ENCODE assay signal across 8 cellular contexts in the genomic region with DNA sequence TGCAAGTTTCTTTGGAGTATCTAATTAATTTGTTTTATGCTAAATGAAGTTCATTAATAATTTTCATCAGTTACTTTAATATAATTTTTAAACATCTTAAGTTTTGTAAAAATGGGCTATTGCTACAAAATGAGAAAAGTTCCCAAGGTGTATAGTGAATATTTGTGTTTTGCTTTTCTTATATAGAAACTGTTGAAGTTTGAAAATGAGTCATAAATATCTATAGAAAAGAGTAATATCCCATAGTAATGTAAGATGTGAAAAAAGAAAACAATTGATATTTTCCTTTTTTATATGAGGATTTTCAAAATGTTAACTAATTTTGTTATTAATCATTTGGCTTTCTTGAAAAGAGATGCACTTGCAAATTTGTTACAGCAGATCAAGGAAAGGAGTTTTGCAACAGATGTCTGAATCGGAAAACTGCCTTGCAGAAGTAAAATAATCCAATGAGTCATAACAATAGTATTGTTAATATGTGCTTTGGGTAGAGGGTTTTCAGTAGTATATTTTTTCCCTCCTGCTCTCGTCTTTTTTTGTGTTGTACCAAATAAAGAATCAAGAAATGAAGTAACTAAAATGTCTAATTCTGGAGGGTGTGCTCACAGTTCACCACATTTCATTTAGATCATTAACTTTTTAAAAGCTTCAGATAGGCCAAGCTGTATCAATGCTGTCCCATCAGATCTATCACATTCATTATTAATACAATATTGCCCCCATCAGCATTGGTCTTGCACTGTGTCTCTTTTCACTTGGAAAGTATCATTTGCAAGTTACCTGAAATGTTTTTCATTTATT. TPM values are rescaled to one million over a fixed set of nuclear protein-coding genes. Genes with fewer than 3 reads are reported as not detected.
DNase-seq lines count a peak whose midpoint lies in the region; ATAC-seq, FAIRE-seq and TF ChIP-seq lines count a peak whose summit lies in the region.

No MANE protein-coding gene starts in this region.

- DNase-seq in AG20443 (ENCODE audit: low spot score) (peak; percentile 38), GM12878 (ENCODE audit: low read depth, low spot score) (peak; percentile 26), NCI-H524 treated with DMSO at 0.1 percent for 48 hours (lab: John Stamatoyannopoulos, UW) (no peak), NCI-H2171 (lab: John Stamatoyannopoulos, UW) (no peak), NCI-H2081 treated with DMSO at 0.1 percent for 48 hours (lab: John Stamatoyannopoulos, UW) (no peak), urothelium cell line (ENCODE audit: low spot score) (no peak)

- RAD21 ChIA-PET in GM12878 (lab: Charles Lee; ENCODE audit: unreplicated experiment), result interaction anchor here (1.0 kb wide), 2 partner anchors 9 to 114 kb away, joined by 3 read pairs; no protein-coding TSS in a partner anchor

- FAIRE-seq in GM12878 (lab: Jason Lieb, UNC), result no peak
- no peak for FAIRE-seq in urothelium cell line (lab: Jason Lieb, UNC)

- no TSS peak for BruUV-seq in GM12878 (replicated peaks; lab: Mats Ljungman, UMichigan)

- SMC1A ChIA-PET in GM12878 (lab: Charles Lee; ENCODE audit: uncharacterized antibody, unreplicated experiment), result interaction anchor here (0.7 to 1.2 kb wide), 6 partner anchors 11 to 68 kb away, joined by 3 to 4 read pairs (median 3); partner anchors contain the start of gene DUSP19

- H3K4me1 ChIP-seq in GM12878 (ENCODE audit: control insufficient read depth, insufficient read depth, low read length), result peaks cover 19% of the 10 kb centered on the region; the same call in 1 of the 2 replicates

- TF ChIP-seq CTCF in GM12878 (IDR thresholded peaks at IDR 0.05 in 2 of 3, conservative IDR thresholded peaks at IDR 0.05 in 1 of 3; ENCODE audit: control insufficient read depth in 2 of 3, extremely low read depth in 1 of 3, insufficient read depth in 1 of 3, low read depth in 3 of 3, low read length in 3 of 3), result peak in 2 of 3 experiments; percentile 24 to 34; a peak in 3 of 6 replicates

- in situ Hi-C loops in GM12878 (cut with MboI), result no loop called here

- intact Hi-C loops in GM12878 (cut with micrococcal nuclease; ENCODE audit: unreplicated experiment), result loop anchor here (5.0 to 10.0 kb wide), 2 partner anchors 329 to 427 kb away; no protein-coding TSS in a partner anchor

- H3K27ac ChIP-seq in GM12878 (ENCODE audit: control insufficient read depth, insufficient read depth), result no peak overlapping the region

- WGBS in GM12878 (ENCODE audit: insufficient coverage, insufficient replicate concordance, low lambda C conversion rate, missing lambda C conversion rate), result 0% methylated on average over 2 of the region's 2 CpGs

- peak; percentile 83 for ATAC-seq in GM19397 (IDR thresholded peaks at IDR 0.05; ENCODE audit: unreplicated experiment)
- ATAC-seq in HG03066 (IDR thresholded peaks at IDR 0.05; ENCODE audit: low read depth, unreplicated experiment), result peak; percentile 71
- peak; percentile 75 for ATAC-seq in GM12878

- POLR2A ChIA-PET in GM12878 (lab: Charles Lee), result no interaction called here

- H3K79me2 ChIP-seq in GM12878 (ENCODE audit: control insufficient read depth, insufficient read depth, low read length), result no peaks in the 10 kb centered on the region

- TF ChIP-seq RAD21 in GM12878 (IDR thresholded peaks at IDR 0.05; ENCODE audit: insufficient read depth, low read depth, low read length), result peak; percentile 43

- H3K36me3 ChIP-seq in GM12878 (ENCODE audit: control insufficient read depth in 2 of 2, insufficient read depth in 2 of 2, low read length in 1 of 2), result no peaks in the 10 kb centered on the region

- TF ChIP-seq EP300 in GM12878 (IDR thresholded peaks at IDR 0.05; ENCODE audit: borderline replicate concordance in 1 of 2, control insufficient read depth in 1 of 2, low read depth in 2 of 2, low read length in 2 of 2), result no peak; a peak in 1 of 4 replicates

- H3K27me3 ChIP-seq in GM12878 (replicated peaks in 1 of 2; ENCODE audit: control insufficient read depth in 2 of 2, insufficient read depth in 2 of 2, low read length in 1 of 2), result no peaks in the 10 kb centered on the region

- CTCF ChIA-PET in GM12878 (lab: Yijun Ruan, JAX), result interaction anchor here (0.6 to 1.1 kb wide), 5 partner anchors 16 to 427 kb away, joined by 3 to 6 read pairs (median 3); partner anchors contain the start of gene DUSP19

- no peak overlapping the region; the same call in 1 of the 2 replicates for H2AFZ ChIP-seq in GM12878 (ENCODE audit: control insufficient read depth, low read depth, low read length)

- no peaks in the 10 kb centered on the region for H3K9me3 ChIP-seq in GM12878 (replicated peaks; ENCODE audit: control insufficient read depth, insufficient read depth, low read length)

- H3K4me2 ChIP-seq in GM12878 (ENCODE audit: control insufficient read depth, insufficient read depth), result peak overlapping the region; percentile 63

- TF ChIP-seq POLR2A in GM12878 (IDR thresholded peaks at IDR 0.05; ENCODE audit: low read depth, low read length), result no peak

- H3K4me3 ChIP-seq in GM12878, result no peak overlapping the region

- H3K9ac ChIP-seq in GM12878 (ENCODE audit: control insufficient read depth, insufficient read depth, low read length), result no peak overlapping the region

- no peaks in the 10 kb centered on the region for H4K20me1 ChIP-seq in GM12878 (ENCODE audit: control insufficient read depth, insufficient read depth)

TF ChIP-seq in GM12878, 131 proteins besides CTCF, POLR2A, EP300 and RAD21 (continues in another document):
- TF ChIP-seq EED (IDR thresholded peaks at IDR 0.05; ENCODE audit: low read depth), result no peak
- no peak for TF ChIP-seq SMAD5 (IDR thresholded peaks at IDR 0.05; ENCODE audit: low read depth)
- TF ChIP-seq SREBF2 (IDR thresholded peaks at IDR 0.05; ENCODE audit: low read length), result no peak
- no peak for TF ChIP-seq KLF5 (IDR thresholded peaks at IDR 0.05; ENCODE audit: partially characterized antibody)
- TF ChIP-seq SMC3 (IDR thresholded peaks at IDR 0.05; ENCODE audit: borderline replicate concordance, low read length), result no peak

RNA-seq across cellular contexts. Expression of gene DUSP19, which starts 15.5 kb away (rescaled TPM):
- total RNA-seq in GM12878 (2013; cell fraction: nucleolus; rRNA removed), result 0.78 and 0.81 TPM in 2 replicates
- total RNA-seq in GM12878 (2014; rRNA removed), result 0.56 and 0.65 TPM in 2 replicates
- total RNA-seq in GM12878 (2014; rRNA removed; fragmentation: Illumina TruSeq; extraction: Trizol), result 0.46 and 0.72 TPM in 2 replicates
- 0.51 and 0.80 TPM in 2 replicates for total RNA-seq in GM12878 (2021)
- 0.76 TPM for polyA plus RNA-seq in GM12878 (2011; ENCODE audit: low read depth)
- 1.7 and 2.8 TPM in 2 replicates for polyA plus RNA-seq in GM12878 (2011; rRNA removed)
- 0.57 and 0.76 TPM in 2 replicates for polyA plus RNA-seq in GM12878 (2011; cell fraction: cytosol; rRNA removed)
- 0.16 and 0.54 TPM in 2 replicates for polyA plus RNA-seq in GM12878 (2011; cell fraction: nucleus; rRNA removed)
- polyA plus RNA-seq in GM12878 (2012), result 0.73 and 1.2 TPM in 2 replicates
- polyA plus RNA-seq in GM12878 (2014; fragmentation: Illumina TruSeq; extraction: Trizol), result 0.16 and 0.19 TPM in 2 replicates
- under 1 TPM; 0.18 to 0.58 TPM for polyA plus RNA-seq in GM12878 (2014; fragmentation: Nextera tagmentation; extraction: Ambion mirVana)
- 0.10 and 0.58 TPM in 2 replicates for polyA plus RNA-seq in GM12878 (2014; rRNA removed)
- under 1 TPM; 0.56 to 0.81 TPM for polyA plus RNA-seq in GM12878 (2016; fragmentation: Nextera tagmentation; extraction: Ambion mirVana)
- 1.3 and 1.9 TPM in 2 replicates for polyA minus RNA-seq in GM12878 (2011; rRNA and poly(A)+ RNA removed)
- 0.40 and 0.83 TPM in 2 replicates for polyA minus RNA-seq in GM12878 (2011; cell fraction: cytosol; rRNA and poly(A)+ RNA removed)
- 1.1 and 1.3 TPM in 2 replicates for polyA minus RNA-seq in GM12878 (2011; cell fraction: nucleus; rRNA and poly(A)+ RNA removed)

RNA-seq across cellular contexts. Expression of gene NUP35, which starts 30.2 kb away (rescaled TPM):
- total RNA-seq in GM12878 (2013; cell fraction: nucleolus; rRNA removed), result 70.1 and 80.2 TPM in 2 replicates
- total RNA-seq in GM12878 (2014; rRNA removed), result 21.4 and 26.0 TPM in 2 replicates
- 29.1 and 30.8 TPM in 2 replicates for total RNA-seq in GM12878 (2014; rRNA removed; fragmentation: Illumina TruSeq; extraction: Trizol)
- 20.0 and 24.8 TPM in 2 replicates for total RNA-seq in GM12878 (2021)
- polyA plus RNA-seq in GM12878 (2011; ENCODE audit: low read depth), result 10.0 TPM
- polyA plus RNA-seq in GM12878 (2011; rRNA removed), result 32.0 and 37.9 TPM in 2 replicates
- 17.0 and 19.1 TPM in 2 replicates for polyA plus RNA-seq in GM12878 (2011; cell fraction: cytosol; rRNA removed)
- polyA plus RNA-seq in GM12878 (2011; cell fraction: nucleus; rRNA removed), result 18.9 and 20.9 TPM in 2 replicates
- polyA plus RNA-seq in GM12878 (2012), result 7.7 and 11.5 TPM in 2 replicates
- polyA plus RNA-seq in GM12878 (2014; fragmentation: Illumina TruSeq; extraction: Trizol), result 25.3 and 33.9 TPM in 2 replicates
- polyA plus RNA-seq in GM12878 (2014; fragmentation: Nextera tagmentation; extraction: Ambion mirVana), result 10 to 100 TPM; 34.7 to 57.3 TPM
- 17.3 and 22.2 TPM in 2 replicates for polyA plus RNA-seq in GM12878 (2014; rRNA removed)
- polyA plus RNA-seq in GM12878 (2016; fragmentation: Nextera tagmentation; extraction: Ambion mirVana), result 10 to 100 TPM; 30.6 to 33.4 TPM
- 31.6 and 34.7 TPM in 2 replicates for polyA minus RNA-seq in GM12878 (2011; rRNA and poly(A)+ RNA removed)
- 7.9 and 12.2 TPM in 2 replicates for polyA minus RNA-seq in GM12878 (2011; cell fraction: cytosol; rRNA and poly(A)+ RNA removed)
- 38.6 and 52.5 TPM in 2 replicates for polyA minus RNA-seq in GM12878 (2011; cell fraction: nucleus; rRNA and poly(A)+ RNA removed)

RNA-seq across cellular contexts. Expression of gene NCKAP1, which starts 55.8 kb away (rescaled TPM):
- 5.4 and 5.6 TPM in 2 replicates for total RNA-seq in GM12878 (2013; cell fraction: nucleolus; rRNA removed)
- total RNA-seq in GM12878 (2014; rRNA removed), result 0.71 and 1.5 TPM in 2 replicates
- total RNA-seq in GM12878 (2014; rRNA removed; fragmentation: Illumina TruSeq; extraction: Trizol), result 1.1 and 1.3 TPM in 2 replicates
- total RNA-seq in GM12878 (2021), result 0.93 and 1.3 TPM in 2 replicates
- 0.93 TPM for polyA plus RNA-seq in GM12878 (2011; ENCODE audit: low read depth)
- 0.09 and 0.11 TPM in 2 replicates for polyA plus RNA-seq in GM12878 (2011; rRNA removed)
- 0.02 TPM in 1 of 2 replicates, not detected in the other for polyA plus RNA-seq in GM12878 (2011; cell fraction: cytosol; rRNA removed)
- not detected in 2 replicates for polyA plus RNA-seq in GM12878 (2011; cell fraction: nucleus; rRNA removed)
- polyA plus RNA-seq in GM12878 (2012), result 1.6 and 1.8 TPM in 2 replicates
- polyA plus RNA-seq in GM12878 (2014; fragmentation: Illumina TruSeq; extraction: Trizol), result 0.82 and 0.93 TPM in 2 replicates
- under 1 TPM; 0.31 to 0.37 TPM for polyA plus RNA-seq in GM12878 (2014; fragmentation: Nextera tagmentation; extraction: Ambion mirVana)
- 0.55 and 0.61 TPM in 2 replicates for polyA plus RNA-seq in GM12878 (2014; rRNA removed)
- polyA plus RNA-seq in GM12878 (2016; fragmentation: Nextera tagmentation; extraction: Ambion mirVana), result under 1 TPM; 0.30 to 0.48 TPM
- polyA minus RNA-seq in GM12878 (2011; rRNA and poly(A)+ RNA removed), result 0.07 TPM in 1 of 2 replicates, not detected in the other
- 0.40 and 4.8 TPM in 2 replicates for polyA minus RNA-seq in GM12878 (2011; cell fraction: cytosol; rRNA and poly(A)+ RNA removed)
- 0.38 and 0.60 TPM in 2 replicates for polyA minus RNA-seq in GM12878 (2011; cell fraction: nucleus; rRNA and poly(A)+ RNA removed)

Comparison
In these comparisons a context has a peak if more than half of its experiments do, and no peak if none do; other contexts are left out.
1. DNase-seq: peak in AG20443 (single experiment) and GM12878 (single experiment); none in NCI-H524 treated with DMSO at 0.1 percent for 48 hours (single experiment), NCI-H2171 (single experiment), NCI-H2081 treated with DMSO at 0.1 percent for 48 hours (single experiment) and urothelium cell line (single experiment).
2. Peak in every context shown above with its lines, with median percentiles within 50 percentile points of each other: ATAC-seq.